12 cellular contexts compared by ENCODE assay signal in the genomic region with DNA sequence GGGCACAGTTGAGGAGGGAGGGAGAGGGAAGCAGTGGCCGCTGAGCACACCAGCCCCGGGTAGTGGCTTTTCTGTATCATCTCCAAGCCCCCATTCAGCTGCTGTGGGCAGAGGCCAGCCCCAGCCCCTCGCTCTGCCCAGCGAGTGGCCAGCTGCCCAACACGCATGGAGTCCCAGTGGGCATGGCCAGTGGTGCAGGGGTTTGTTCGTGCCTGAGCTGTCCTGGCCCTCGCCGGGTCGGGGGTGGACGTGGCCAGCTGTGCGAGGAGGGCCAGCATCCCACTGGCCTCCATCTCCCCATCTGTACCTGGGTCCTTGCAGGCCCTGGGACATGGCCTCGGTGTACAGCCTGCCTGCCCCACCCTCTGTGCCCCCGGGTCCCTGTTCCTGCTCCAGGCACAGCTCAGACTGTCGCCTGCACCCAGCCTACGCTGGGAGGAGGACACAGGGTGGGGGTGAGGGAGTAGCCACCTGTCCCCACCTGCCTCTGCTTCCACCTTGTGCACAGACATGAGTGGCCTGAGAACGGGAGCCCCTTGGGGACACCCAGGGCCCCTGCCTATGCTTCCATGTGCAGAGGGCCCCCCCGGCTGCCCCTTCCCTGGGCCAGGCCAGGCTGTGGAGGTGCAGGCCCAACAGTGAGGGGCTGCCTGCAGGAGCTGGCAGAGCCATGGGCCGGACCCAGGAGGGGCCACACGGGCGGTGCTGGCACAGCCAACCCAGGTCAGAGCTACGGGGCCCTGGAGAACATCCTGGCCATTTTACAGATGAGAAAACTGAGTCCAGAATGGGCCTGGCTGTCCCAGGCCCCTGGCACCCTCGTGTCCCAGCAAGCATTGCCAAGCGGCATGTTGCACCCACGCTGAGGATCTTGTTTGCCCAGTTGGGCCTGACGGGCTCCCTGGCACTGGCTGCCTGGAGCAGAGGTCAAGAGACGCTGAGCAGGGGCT. TPM values are rescaled to one million over a fixed set of nuclear protein-coding genes. Genes with fewer than 3 reads are reported as not detected.
DNase-seq lines count a peak whose midpoint lies in the region; ATAC-seq and TF ChIP-seq lines count a peak whose summit lies in the region.
"Had no signal": no experiment of that assay in that cellular context is flagged by ENCODE, and none has a peak within 500 bp of the region (broad histone marks: within the 10 kb centered on the region; RNA-seq: fewer than 3 reads in every experiment).

No MANE protein-coding gene starts in this region.

- DNase-seq in activated CD4-positive, alpha-beta T cell treated with anti-CD3 and anti-CD28 coated beads for 36 hours, result no peak
- DNase-seq in activated CD4-positive, alpha-beta T cell treated with anti-CD3 and anti-CD28 coated beads for 1 hour, result no peak
- no peak for DNase-seq in activated B cell treated with CpG ODN at 0.5 μM for 24 hours
- peak; percentile 49 to 54 for DNase-seq in hippocampal formation (lab: John Stamatoyannopoulos, UW)
- DNase-seq in stimulated activated effector memory CD8-positive, alpha-beta T cell treated with anti-CD3 and anti-CD28 coated beads, Interleukin-12 subunit alpha, Interleukin-12 subunit beta, amount 100 ng/mL, for 72 hours (ENCODE audit: low spot score in 2 of 2), result no peak
- no peak for DNase-seq in NCI-H2196 treated with DMSO at 0.1 percent for 48 hours (lab: John Stamatoyannopoulos, UW; ENCODE audit: unreplicated experiment)
- no peak for DNase-seq in Kasumi-1 (lab: John Stamatoyannopoulos, UW)
- no peak for DNase-seq in KBM-7
- DNase-seq: activated CD4-positive, CD25-positive, alpha-beta regulatory T cell treated with anti-CD3 and anti-CD28 coated beads, Interleukin-2, amount 50 U/mL, for 72 hours; aorta; IMR-90; stimulated activated CD4-positive, alpha-beta T cell treated with anti-CD3 and anti-CD28 coated beads, Interleukin-1b, Interleukin-23, amount 100 ng/mL, for 48 hours had no signal

- no peaks in the 10 kb centered on the region for H3K27me3 Mint-ChIP-seq in activated CD4-positive, alpha-beta T cell treated with anti-CD3 and anti-CD28 coated beads for 36 hours
- no peaks in the 10 kb centered on the region for H3K27me3 Mint-ChIP-seq in activated B cell treated with CpG ODN at 0.5 μM for 24 hours

- ATAC-seq in activated CD4-positive, alpha-beta T cell treated with anti-CD3 and anti-CD28 coated beads for 36 hours, result no peak
- ATAC-seq in activated B cell treated with CpG ODN at 0.5 μM for 24 hours (ENCODE audit: low read depth), result no peak
- ATAC-seq in stimulated activated effector memory CD8-positive, alpha-beta T cell treated with anti-CD3 and anti-CD28 coated beads, Interleukin-12 subunit alpha, Interleukin-12 subunit beta, amount 100 ng/mL, for 72 hours, result no peak

- H3K36me3 Mint-ChIP-seq in activated CD4-positive, alpha-beta T cell treated with anti-CD3 and anti-CD28 coated beads for 36 hours (ENCODE audit: low read depth), result peaks cover 6% of the 10 kb centered on the region
- H3K36me3 Mint-ChIP-seq in activated B cell treated with CpG ODN at 0.5 μM for 24 hours (ENCODE audit: low read depth), result peaks cover 6% of the 10 kb centered on the region
- H3K36me3 Mint-ChIP-seq in stimulated activated effector memory CD8-positive, alpha-beta T cell treated with anti-CD3 and anti-CD28 coated beads, Interleukin-12 subunit alpha, Interleukin-12 subunit beta, amount 100 ng/mL, for 72 hours, result peaks cover 7% of the 10 kb centered on the region

- H3K27ac Mint-ChIP-seq in activated CD4-positive, alpha-beta T cell treated with anti-CD3 and anti-CD28 coated beads for 36 hours, result peak overlapping the region; percentile 81
- peak overlapping the region; percentile 56 for H3K27ac Mint-ChIP-seq in activated B cell treated with CpG ODN at 0.5 μM for 24 hours
- H3K27ac Mint-ChIP-seq in stimulated activated effector memory CD8-positive, alpha-beta T cell treated with anti-CD3 and anti-CD28 coated beads, Interleukin-12 subunit alpha, Interleukin-12 subunit beta, amount 100 ng/mL, for 72 hours, result peak overlapping the region; percentile 87

- CTCF ChIA-PET in activated CD4-positive, alpha-beta T cell treated with anti-CD3 and anti-CD28 coated beads for 36 hours (lab: Charles Lee), result no interaction called here
- CTCF ChIA-PET in activated B cell treated with CpG ODN at 0.5 μM for 24 hours (lab: Charles Lee), result interaction anchor here (1.1 to 1.5 kb wide), 3 partner anchors 15 to 41 kb away, joined by 3 to 4 read pairs (median 4); no protein-coding TSS in a partner anchor

- POLR2A ChIA-PET in activated CD4-positive, alpha-beta T cell treated with anti-CD3 and anti-CD28 coated beads for 36 hours (lab: Charles Lee), result no interaction called here
- POLR2A ChIA-PET in activated B cell treated with CpG ODN at 0.5 μM for 24 hours (lab: Charles Lee), result interaction anchor here (0.6 to 1.2 kb wide), 2 partner anchors 8 to 13 kb away, joined by 3 to 5 read pairs; no protein-coding TSS in a partner anchor

- intact Hi-C loops in activated CD4-positive, alpha-beta T cell treated with anti-CD3 and anti-CD28 coated beads for 36 hours (cut with DNase I, micrococcal nuclease), result no loop called here
- intact Hi-C loops in activated B cell treated with CpG ODN at 0.5 μM for 24 hours (cut with micrococcal nuclease), result no loop called here

- no peaks in the 10 kb centered on the region for H3K9me3 Mint-ChIP-seq in activated CD4-positive, alpha-beta T cell treated with anti-CD3 and anti-CD28 coated beads for 36 hours (ENCODE audit: low read depth)
- no peaks in the 10 kb centered on the region for H3K9me3 Mint-ChIP-seq in activated B cell treated with CpG ODN at 0.5 μM for 24 hours
- H3K9me3 Mint-ChIP-seq in stimulated activated effector memory CD8-positive, alpha-beta T cell treated with anti-CD3 and anti-CD28 coated beads, Interleukin-12 subunit alpha, Interleukin-12 subunit beta, amount 100 ng/mL, for 72 hours, result no peaks in the 10 kb centered on the region

- peaks cover 35% of the 10 kb centered on the region for H3K4me1 Mint-ChIP-seq in activated CD4-positive, alpha-beta T cell treated with anti-CD3 and anti-CD28 coated beads for 36 hours
- peaks cover 47% of the 10 kb centered on the region for H3K4me1 Mint-ChIP-seq in activated B cell treated with CpG ODN at 0.5 μM for 24 hours
- peaks cover 24% of the 10 kb centered on the region for H3K4me1 Mint-ChIP-seq in stimulated activated effector memory CD8-positive, alpha-beta T cell treated with anti-CD3 and anti-CD28 coated beads, Interleukin-12 subunit alpha, Interleukin-12 subunit beta, amount 100 ng/mL, for 72 hours

- in situ Hi-C loops in KBM-7 (cut with MboI; ENCODE audit: low pct_unique_long_range_greater_than_20kb, low sequenced_read_pairs), result no loop called here

- H3K4me3 Mint-ChIP-seq in activated CD4-positive, alpha-beta T cell treated with anti-CD3 and anti-CD28 coated beads for 36 hours, result peak overlapping the region; percentile 41
- no peak overlapping the region for H3K4me3 Mint-ChIP-seq in activated B cell treated with CpG ODN at 0.5 μM for 24 hours
- no peak overlapping the region for H3K4me3 Mint-ChIP-seq in stimulated activated effector memory CD8-positive, alpha-beta T cell treated with anti-CD3 and anti-CD28 coated beads, Interleukin-12 subunit alpha, Interleukin-12 subunit beta, amount 100 ng/mL, for 72 hours

- no peak for TF ChIP-seq CTCF in activated B cell treated with CpG ODN at 0.5 μM for 24 hours (IDR thresholded peaks at IDR 0.05)

RNA-seq across cellular contexts. Expression of a gene that starts 4.3 kb away (rescaled TPM):
- 10 to 100 TPM; 60.8 to 66.0 TPM for total RNA-seq in activated CD4-positive, alpha-beta T cell treated with anti-CD3 and anti-CD28 coated beads for 36 hours
- total RNA-seq in activated B cell treated with CpG ODN at 0.5 μM for 24 hours, result 38.6 and 47.2 TPM in 2 replicates

RNA-seq across cellular contexts. Expression of a gene that starts 30.3 kb away (rescaled TPM):
- total RNA-seq in activated CD4-positive, alpha-beta T cell treated with anti-CD3 and anti-CD28 coated beads for 36 hours, result 1 to 10 TPM; 2.2 to 3.2 TPM
- 0.18 and 0.39 TPM in 2 replicates for total RNA-seq in activated B cell treated with CpG ODN at 0.5 μM for 24 hours

RNA-seq across cellular contexts. Expression of a gene that starts 59.2 kb away (rescaled TPM):
- 10 to 100 TPM; 47.1 to 97.1 TPM for total RNA-seq in activated CD4-positive, alpha-beta T cell treated with anti-CD3 and anti-CD28 coated beads for 36 hours
- 47.9 and 51.2 TPM in 2 replicates for total RNA-seq in activated B cell treated with CpG ODN at 0.5 μM for 24 hours

Comparison
In these comparisons a context has a peak if more than half of its experiments do, and no peak if none do; other contexts are left out.
1. DNase-seq: peak in hippocampal formation (2 of 2); none in activated CD4-positive, alpha-beta T cell treated with anti-CD3 and anti-CD28 coated beads for 36 hours (single experiment), activated CD4-positive, alpha-beta T cell treated with anti-CD3 and anti-CD28 coated beads for 1 hour (single experiment), activated B cell treated with CpG ODN at 0.5 μM for 24 hours (single experiment), stimulated activated effector memory CD8-positive, alpha-beta T cell treated with anti-CD3 and anti-CD28 coated beads, Interleukin-12 subunit alpha, Interleukin-12 subunit beta, amount 100 ng/mL, for 72 hours (0 of 2), NCI-H2196 treated with DMSO at 0.1 percent for 48 hours (single experiment), Kasumi-1 (0 of 2) and KBM-7 (single experiment).
2. Peak in every context shown above with its lines, with median percentiles within 50 percentile points of each other: H3K27ac Mint-ChIP-seq.